Comparison of ENCODE assay signal across 10 cellular contexts in the genomic region with DNA sequence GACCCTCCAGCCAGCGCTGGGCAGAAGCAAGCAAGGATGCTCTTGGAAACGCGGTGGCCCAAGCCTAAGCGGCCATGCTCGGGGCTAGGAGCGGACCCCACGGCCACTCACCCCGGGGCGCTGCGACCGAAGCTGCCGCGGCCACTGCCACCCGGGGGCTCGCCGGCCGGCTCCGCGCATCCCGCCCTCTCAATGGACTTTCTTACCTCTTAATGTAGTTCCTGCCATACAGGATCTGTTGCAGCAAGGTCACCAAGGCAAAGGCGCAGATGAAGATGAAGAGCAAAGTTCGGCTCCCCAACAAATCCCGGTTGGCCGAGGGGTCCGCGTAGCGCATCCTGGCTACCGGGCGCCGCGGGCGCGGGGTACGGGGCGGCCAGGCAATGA. TPM values are rescaled to one million over a fixed set of nuclear protein-coding genes. Genes with fewer than 3 reads are reported as not detected.
DNase-seq lines count a peak whose midpoint lies in the region; ATAC-seq and TF ChIP-seq lines count a peak whose summit lies in the region.
"Had no signal": no experiment of that assay in that cellular context is flagged by ENCODE, and none has a peak within 500 bp of the region (broad histone marks: within the 10 kb centered on the region; RNA-seq: fewer than 3 reads in every experiment).

No MANE protein-coding gene starts in this region.

- H3K36me3 Mint-ChIP-seq in central memory CD8-positive, alpha-beta T cell (ENCODE audit: insufficient read depth) = no peaks in the 10 kb centered on the region

- no peaks in the 10 kb centered on the region for H3K9me3 ChIP-seq in A673 (ENCODE audit: low read depth, low read length, poor library complexity, severe bottlenecking)
- H3K9me3 ChIP-seq in GM23248 (ENCODE audit: low read depth) = no peaks in the 10 kb centered on the region
- H3K9me3 ChIP-seq in MG63 = no peaks in the 10 kb centered on the region

- peaks cover 12% of the 10 kb centered on the region for H3K4me1 ChIP-seq in A673 (ENCODE audit: insufficient read depth, low read length, poor library complexity, severe bottlenecking)
- no peaks in the 10 kb centered on the region for H3K4me1 ChIP-seq in GM23248 (ENCODE audit: insufficient read depth)

- POLR2A ChIA-PET in A673 (lab: Charles Lee; ENCODE audit: low non-redundant PET) = no interaction called here

- no peak overlapping the region for H2AFZ ChIP-seq in GM23248

- H3K4me2 ChIP-seq in GM23248 (ENCODE audit: unreplicated experiment) = no peak overlapping the region

- no peaks in the 10 kb centered on the region for H3K36me3 ChIP-seq in A673 (ENCODE audit: insufficient read depth, low read length, poor library complexity, severe bottlenecking)
- no peaks in the 10 kb centered on the region for H3K36me3 ChIP-seq in GM23248 (ENCODE audit: low read depth)
- no peaks in the 10 kb centered on the region for H3K36me3 ChIP-seq in MG63

- no peak for ATAC-seq in central memory CD8-positive, alpha-beta T cell (replicated peaks; ENCODE audit: extremely low read depth, poor library complexity, severe bottlenecking)
- ATAC-seq in GM18520 (IDR thresholded peaks at IDR 0.05; ENCODE audit: unreplicated experiment) = no peak

- in situ Hi-C loops in GM23248 (cut with MboI) = no loop called here

- peak overlapping the region; percentile 74 for H3K4me3 ChIP-seq in A673 (ENCODE audit: low read depth, low read length, poor library complexity, severe bottlenecking)
- H3K4me3 ChIP-seq in GM23248 = no peak overlapping the region
- H3K4me3 ChIP-seq in MG63 = no peak overlapping the region

- H3F3A ChIP-seq in GM23248 (ENCODE audit: insufficient read depth) = no peaks in the 10 kb centered on the region

- H3K9me2 ChIP-seq in GM23248 (ENCODE audit: insufficient read depth) = no peaks in the 10 kb centered on the region

- no peaks in the 10 kb centered on the region for H4K20me1 ChIP-seq in GM23248 (ENCODE audit: insufficient read depth)

- TF ChIP-seq CTCF in A673 (conservative IDR thresholded peaks at IDR 0.05; ENCODE audit: low read depth, low read length) = no peak

- DNase-seq in A673 (ENCODE audit: low spot score) (no peak), GM23248 (peak; percentile 7), myocyte (ENCODE audit: low read depth) (peak; percentile 10), hepatic stellate cell (ENCODE audit: low spot score) (no peak), MG63 (no peak)
- DNase-seq in central memory CD8-positive, alpha-beta T cell (ENCODE audit: low spot score in 2 of 2) = no peak
- DNase-seq in stimulated activated CD4-positive, alpha-beta T cell treated with anti-CD3 and anti-CD28 coated beads, Interleukin-15, amount 100 ng/mL, for 24 hours = no peak
- DNase-seq: activated CD4-positive, alpha-beta T cell treated with anti-CD3 and anti-CD28 coated beads for 48 hours had no signal

- BruUV-seq in A673 (replicated peaks; lab: Mats Ljungman, UMichigan) = no TSS peak

- CTCF ChIA-PET in A673 (lab: Charles Lee) = no interaction called here

- peaks cover 11% of the 10 kb centered on the region for H3K4me1 Mint-ChIP-seq in central memory CD8-positive, alpha-beta T cell

- no peak overlapping the region for H3K9ac ChIP-seq in GM23248

- intact Hi-C loops in A673 (cut with micrococcal nuclease; ENCODE audit: unreplicated experiment) = no loop called here

- H3K27me3 ChIP-seq in A673 (replicated peaks; ENCODE audit: insufficient read depth, low read depth, low read length, poor library complexity) (no peaks in the 10 kb centered on the region), GM23248 (replicated peaks; ENCODE audit: insufficient read depth) (peaks cover 70% of the 10 kb centered on the region), MG63 (peaks cover 2% of the 10 kb centered on the region; the same call in 1 of the 2 replicates)

- no peaks in the 10 kb centered on the region for H3K9me3 Mint-ChIP-seq in central memory CD8-positive, alpha-beta T cell

- WGBS in GM23248 (ENCODE audit: low coverage in 1 of 2, low lambda C conversion rate in 2 of 2, missing lambda C conversion rate in 2 of 2), 2 experiments = 3 to 6% methylated on average over 35 of the region's 35 CpGs

- H3K27ac ChIP-seq in A673 (ENCODE audit: low read depth, low read length, poor library complexity, severe bottlenecking) (peak overlapping the region; percentile 65), GM23248 (no peak overlapping the region)

- H3K4me3 Mint-ChIP-seq in central memory CD8-positive, alpha-beta T cell = peak overlapping the region; percentile 18

- H3K79me2 ChIP-seq in GM23248 (ENCODE audit: insufficient read depth) = no peaks in the 10 kb centered on the region

- no peak overlapping the region for H3K27ac Mint-ChIP-seq in central memory CD8-positive, alpha-beta T cell (ENCODE audit: low read depth)

- peaks cover 87% of the 10 kb centered on the region for H3K27me3 Mint-ChIP-seq in central memory CD8-positive, alpha-beta T cell

RNA-seq across cellular contexts. Expression of gene ST8SIA5, which starts 0.7 kb away (rescaled TPM):
- total RNA-seq in A673 (2021) (17.9 and 24.8 TPM in 2 replicates), myocyte (3.0 and 3.6 TPM in 2 replicates)
- total RNA-seq in GM23248 (2014; rRNA removed; shearing (Covaris generic)) = 0.13 TPM in 1 of 2 replicates, not detected in the other
- polyA plus RNA-seq in GM23248 (2016; fragmentation: Nextera tagmentation; extraction: Ambion mirVana) = not detected in 2 replicates
- polyA plus RNA-seq in myocyte (2012) = 1.7 TPM
- total RNA-seq in MG63 (2014; rRNA removed; shearing (Covaris generic); ENCODE audit: low replicate concordance) = 0.12 TPM in 1 of 2 replicates, not detected in the other
- total RNA-seq: pulmonary artery endothelial cell had no signal

Comparison
In these comparisons a context has a peak if more than half of its experiments do, and no peak if none do; other contexts are left out.
1. DNase-seq: peak in GM23248 (single experiment) and myocyte (single experiment); none in A673 (single experiment), central memory CD8-positive, alpha-beta T cell (0 of 2), stimulated activated CD4-positive, alpha-beta T cell treated with anti-CD3 and anti-CD28 coated beads, Interleukin-15, amount 100 ng/mL, for 24 hours (single experiment), hepatic stellate cell (single experiment) and MG63 (single experiment).